9 cellular contexts compared by ENCODE assay signal in the genomic region with DNA sequence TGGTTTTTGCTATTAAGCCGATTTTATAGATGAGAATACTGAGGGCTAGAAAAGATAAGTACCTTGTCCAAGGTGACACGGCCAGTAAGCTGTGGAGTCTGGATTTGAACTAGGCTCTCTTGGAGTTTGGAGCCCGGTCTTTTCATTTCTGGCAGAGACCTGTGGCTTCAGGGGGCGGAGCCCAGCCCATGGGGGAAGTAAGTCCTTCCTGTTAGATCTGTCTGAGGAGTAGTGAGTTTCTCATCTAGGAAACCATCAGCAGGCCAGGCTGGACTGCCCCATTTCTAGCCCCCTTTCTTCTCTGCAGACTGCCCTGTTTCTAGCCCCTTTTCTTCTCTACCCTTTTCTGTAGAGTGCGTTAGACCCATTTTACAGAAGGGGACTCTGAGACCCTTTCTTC. TPM values are rescaled to one million over a fixed set of nuclear protein-coding genes. Genes with fewer than 3 reads are reported as not detected.
DNase-seq lines count a peak whose midpoint lies in the region; ATAC-seq and TF ChIP-seq lines count a peak whose summit lies in the region.
"Had no signal": no experiment of that assay in that cellular context is flagged by ENCODE, and none has a peak within 500 bp of the region (broad histone marks: within the 10 kb centered on the region; RNA-seq: fewer than 3 reads in every experiment).

No MANE protein-coding gene starts in this region.

- peak overlapping the region; percentile 71 to 85 (median 83) for H3K27ac ChIP-seq in esophagus squamous epithelium
- H3K27ac ChIP-seq: VCaP had no signal

- intact Hi-C loops in esophagus squamous epithelium (cut with DNase I): no loop called here
- intact Hi-C loops in activated CD4-positive, alpha-beta T cell treated with anti-CD3 and anti-CD28 coated beads for 36 hours (cut with DNase I, micrococcal nuclease): loop anchor here in 1 of 2 experiments (10.0 kb wide), 1 partner anchor 434 kb away; a partner anchor contains a TSS

- H3K9me3 Mint-ChIP-seq in T-helper 1 cell treated with Interleukin-12 subunit alpha and Interleukin-12 subunit beta and Interleukin-4 antibody, amounts not matched to agents 30 μg/mL and 1 μg/mL, for 36 hours: peaks cover 4% of the 10 kb centered on the region
- H3K9me3 Mint-ChIP-seq in stimulated activated naive CD8-positive, alpha-beta T cell treated with anti-CD3 and anti-CD28 coated beads, Interleukin-15, amount 100 ng/mL, for 72 hours: peaks cover 0 to 4% of the 10 kb centered on the region in 2 donors
- peaks cover 4% of the 10 kb centered on the region for H3K9me3 Mint-ChIP-seq in activated CD4-positive, alpha-beta T cell treated with anti-CD3 and anti-CD28 coated beads for 36 hours (ENCODE audit: low read depth)

- no peak for TF ChIP-seq POLR2A in esophagus squamous epithelium (IDR thresholded peaks at IDR 0.05)

- H3K9me3 ChIP-seq in esophagus squamous epithelium: no peaks in the 10 kb centered on the region

- no peaks in the 10 kb centered on the region for H3K27me3 ChIP-seq in esophagus squamous epithelium

- no peak for ATAC-seq in stimulated activated naive CD8-positive, alpha-beta T cell treated with anti-CD3 and anti-CD28 coated beads, Interleukin-15, amount 100 ng/mL, for 72 hours
- ATAC-seq in HG03460 (IDR thresholded peaks at IDR 0.05; ENCODE audit: unreplicated experiment): no peak
- no peak for ATAC-seq in activated CD4-positive, alpha-beta T cell treated with anti-CD3 and anti-CD28 coated beads for 36 hours

- peak overlapping the region; percentile 59 for H3K4me3 Mint-ChIP-seq in T-helper 1 cell treated with Interleukin-12 subunit alpha and Interleukin-12 subunit beta and Interleukin-4 antibody, amounts not matched to agents 30 μg/mL and 1 μg/mL, for 36 hours
- H3K4me3 Mint-ChIP-seq in stimulated activated naive CD8-positive, alpha-beta T cell treated with anti-CD3 and anti-CD28 coated beads, Interleukin-15, amount 100 ng/mL, for 72 hours: peak overlapping the region; percentile 67 to 76
- H3K4me3 Mint-ChIP-seq in activated CD4-positive, alpha-beta T cell treated with anti-CD3 and anti-CD28 coated beads for 36 hours: no peak overlapping the region

- H3K4me1 ChIP-seq in esophagus squamous epithelium: peaks cover 48 to 100% (median 61%) of the 10 kb centered on the region in 3 donors

- POLR2A ChIA-PET in activated CD4-positive, alpha-beta T cell treated with anti-CD3 and anti-CD28 coated beads for 36 hours (lab: Charles Lee): no interaction called here

- TF ChIP-seq CTCF in esophagus squamous epithelium (IDR thresholded peaks at IDR 0.05): no peak

- CTCF ChIA-PET in activated CD4-positive, alpha-beta T cell treated with anti-CD3 and anti-CD28 coated beads for 36 hours (lab: Charles Lee): interaction anchor here (0.7 kb wide), 1 partner anchor 15 kb away, joined by 3 read pairs; no protein-coding TSS in a partner anchor

- H3K4me3 ChIP-seq in esophagus squamous epithelium: peak overlapping the region in 3 of 4 donors; percentile 57 to 69 (median 64)

- peaks cover 8% of the 10 kb centered on the region for H3K4me1 Mint-ChIP-seq in T-helper 1 cell treated with Interleukin-12 subunit alpha and Interleukin-12 subunit beta and Interleukin-4 antibody, amounts not matched to agents 30 μg/mL and 1 μg/mL, for 36 hours (ENCODE audit: low read depth)
- H3K4me1 Mint-ChIP-seq in stimulated activated naive CD8-positive, alpha-beta T cell treated with anti-CD3 and anti-CD28 coated beads, Interleukin-15, amount 100 ng/mL, for 72 hours: peaks cover 14% of the 10 kb centered on the region
- peaks cover 9% of the 10 kb centered on the region for H3K4me1 Mint-ChIP-seq in activated CD4-positive, alpha-beta T cell treated with anti-CD3 and anti-CD28 coated beads for 36 hours

- H3K27ac Mint-ChIP-seq in T-helper 1 cell treated with Interleukin-12 subunit alpha and Interleukin-12 subunit beta and Interleukin-4 antibody, amounts not matched to agents 30 μg/mL and 1 μg/mL, for 36 hours: no peak overlapping the region
- no peak overlapping the region for H3K27ac Mint-ChIP-seq in stimulated activated naive CD8-positive, alpha-beta T cell treated with anti-CD3 and anti-CD28 coated beads, Interleukin-15, amount 100 ng/mL, for 72 hours
- H3K27ac Mint-ChIP-seq in activated CD4-positive, alpha-beta T cell treated with anti-CD3 and anti-CD28 coated beads for 36 hours: no peak overlapping the region

- WGBS in esophagus squamous epithelium, 2 donors: 65 to 71% methylated on average over 3 to 5 of the region's 5 CpGs

- DNase-seq in T-helper 1 cell: no peak
- DNase-seq in NOMO-1 treated with dmso at 0.1 percent for 144 hours (lab: John Stamatoyannopoulos, UW; ENCODE audit: unreplicated experiment): peak; percentile 58
- no peak for DNase-seq in esophagus squamous epithelium (lab: John Stamatoyannopoulos, UW)
- DNase-seq in stimulated activated naive CD8-positive, alpha-beta T cell treated with anti-CD3 and anti-CD28 coated beads, Interleukin-15, amount 100 ng/mL, for 72 hours: no peak
- DNase-seq in NCI-H2196 treated with DMSO at 0.1 percent for 48 hours (lab: John Stamatoyannopoulos, UW; ENCODE audit: unreplicated experiment): no peak
- DNase-seq in activated CD4-positive, alpha-beta T cell treated with anti-CD3 and anti-CD28 coated beads for 36 hours: no peak

- H3K36me3 ChIP-seq in esophagus squamous epithelium: no peaks in the 10 kb centered on the region

- H3K36me3 Mint-ChIP-seq in T-helper 1 cell treated with Interleukin-12 subunit alpha and Interleukin-12 subunit beta and Interleukin-4 antibody, amounts not matched to agents 30 μg/mL and 1 μg/mL, for 36 hours (ENCODE audit: low read depth): no peaks in the 10 kb centered on the region
- no peaks in the 10 kb centered on the region for H3K36me3 Mint-ChIP-seq in activated CD4-positive, alpha-beta T cell treated with anti-CD3 and anti-CD28 coated beads for 36 hours (ENCODE audit: low read depth)

- H3K27me3 Mint-ChIP-seq in T-helper 1 cell treated with Interleukin-12 subunit alpha and Interleukin-12 subunit beta and Interleukin-4 antibody, amounts not matched to agents 30 μg/mL and 1 μg/mL, for 36 hours (ENCODE audit: low read depth): peaks cover 18% of the 10 kb centered on the region
- peaks cover 43% of the 10 kb centered on the region for H3K27me3 Mint-ChIP-seq in stimulated activated naive CD8-positive, alpha-beta T cell treated with anti-CD3 and anti-CD28 coated beads, Interleukin-15, amount 100 ng/mL, for 72 hours
- H3K27me3 Mint-ChIP-seq in activated CD4-positive, alpha-beta T cell treated with anti-CD3 and anti-CD28 coated beads for 36 hours: peaks cover 27% of the 10 kb centered on the region

RNA-seq across cellular contexts. Expression of a gene that starts 0.5 kb away (rescaled TPM):
- 10 to 100 TPM; 15.6 to 36.1 (median 30.3) TPM for total RNA-seq in esophagus squamous epithelium
- under 1 TPM in 1 of 2 experiments, not detected in 1; 0.09 TPM for total RNA-seq in activated CD4-positive, alpha-beta T cell treated with anti-CD3 and anti-CD28 coated beads for 36 hours

Comparison
In these comparisons a context has a peak if more than half of its experiments do, and no peak if none do; other contexts are left out.
1. RNA of a gene that starts 0.5 kb away (total RNA-seq): 15.6 to 36.1 TPM in esophagus squamous epithelium; 0.09 TPM in activated CD4-positive, alpha-beta T cell treated with anti-CD3 and anti-CD28 coated beads for 36 hours; every median in the first group is over 10 times any median in the second.